In the genomic region with DNA sequence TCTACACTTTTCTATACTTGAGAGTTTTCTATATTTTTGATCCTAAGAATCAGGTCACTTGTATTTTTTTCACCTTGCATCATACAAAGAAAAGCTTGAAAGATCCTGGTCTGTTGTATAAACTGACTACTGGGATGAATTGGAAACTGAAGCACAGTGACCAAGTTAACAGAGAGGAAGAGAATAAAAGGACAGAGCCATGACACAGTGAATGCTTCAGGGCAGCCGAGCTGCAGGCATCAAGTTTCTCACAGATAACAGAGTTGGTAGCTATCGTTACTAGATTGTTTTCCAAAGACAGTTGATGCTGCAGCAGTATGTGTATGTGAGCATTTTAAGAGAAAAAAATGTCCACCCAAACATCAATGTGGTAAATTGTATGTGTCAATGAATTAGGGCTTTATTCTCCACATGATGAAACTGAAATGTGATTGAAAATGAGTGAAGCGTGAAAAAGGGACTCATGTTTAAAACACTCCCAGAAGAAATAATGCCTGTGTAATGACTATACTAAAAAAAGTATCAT, we compare ENCODE assay signal across 18 cellular contexts.
DNase-seq lines count a peak whose midpoint lies in the region; ATAC-seq and TF ChIP-seq lines count a peak whose summit lies in the region.
"Had no signal": no experiment of that assay in that cellular context is flagged by ENCODE, and none has a peak within 500 bp of the region (broad histone marks: within the 10 kb centered on the region; RNA-seq: fewer than 3 reads in every experiment).

No MANE protein-coding gene starts in this region.

- H3K4me2 ChIP-seq in PC-3 (ENCODE audit: low read length) (no peak overlapping the region), neuronal stem cell (ENCODE audit: insufficient read depth, low read length, poor library complexity, severe bottlenecking) (no peak overlapping the region)

- H3K18ac ChIP-seq in neuronal stem cell (ENCODE audit: low read length): no peak overlapping the region

- H2BK5ac ChIP-seq in neuronal stem cell (ENCODE audit: low read length): no peak overlapping the region

- no peaks in the 10 kb centered on the region for H3K79me1 ChIP-seq in neuronal stem cell (ENCODE audit: low read depth, low read length)

- H3K9me3 ChIP-seq in PC-3 (ENCODE audit: low read length): no peaks in the 10 kb centered on the region
- peaks cover 0 to 4% of the 10 kb centered on the region in 2 donors for H3K9me3 ChIP-seq in neuronal stem cell (replicated peaks in 1 of 2; ENCODE audit: control insufficient read depth in 2 of 2, insufficient read depth in 1 of 2, low read depth in 1 of 2, low read length in 2 of 2)

- H3K4ac ChIP-seq in neuronal stem cell (ENCODE audit: low read length): no peak overlapping the region

- CTCF ChIA-PET in PC-3 (lab: Charles Lee): no interaction called here

- H3K79me2 ChIP-seq in PC-3 (ENCODE audit: low read length): no peaks in the 10 kb centered on the region

- H3F3A ChIP-seq in PC-3 (ENCODE audit: low read length, unreplicated experiment): no peaks in the 10 kb centered on the region

- TF ChIP-seq CTCF in PC-3 (conservative IDR thresholded peaks at IDR 0.05; ENCODE audit: low read depth, low read length): no peak

- no peak overlapping the region for H2BK15ac ChIP-seq in neuronal stem cell (ENCODE audit: low read length)

- H3K9ac ChIP-seq in PC-3 (ENCODE audit: low read length): no peak overlapping the region
- H3K9ac ChIP-seq in neuronal stem cell (ENCODE audit: low read depth, low read length, poor library complexity): no peak overlapping the region

- H3K4me3 ChIP-seq in PC-3 (ENCODE audit: low read length) (no peak overlapping the region), neuronal stem cell (ENCODE audit: low read length in 2 of 2) (no peak overlapping the region)
- H3K4me3 ChIP-seq: GM12878, K562 had no signal

- no peaks in the 10 kb centered on the region for H4K20me1 ChIP-seq in PC-3 (ENCODE audit: low read length)

- intact Hi-C loops in Right ventricle myocardium inferior (cut with DNase I): no loop called here
- intact Hi-C loops in cardiac septum (cut with DNase I): no loop called here
- intact Hi-C loops in PC-3 (cut with micrococcal nuclease): no loop called here
- intact Hi-C loops in left cardiac atrium (cut with DNase I): no loop called here

- BruUV-seq in PC-3 (replicated peaks; lab: Mats Ljungman, UMichigan): no TSS peak

- no peaks in the 10 kb centered on the region for H3K4me1 ChIP-seq in PC-3 (ENCODE audit: insufficient read depth, low read length)
- H3K4me1 ChIP-seq in neuronal stem cell (ENCODE audit: control insufficient read depth in 2 of 2, insufficient read depth in 1 of 2, low read depth in 1 of 2, low read length in 2 of 2): peaks cover 0 to 9% of the 10 kb centered on the region in 2 donors

- H2AFZ ChIP-seq in PC-3 (ENCODE audit: low read length) (0 out of 2 replicates have a peak overlapping the region, but pooled peaks have one; percentile 31), neuronal stem cell (ENCODE audit: low read length) (peak overlapping the region; percentile 64)

- H3K23ac ChIP-seq in neuronal stem cell (ENCODE audit: low read depth, low read length, poor library complexity): no peak overlapping the region

- H3K27me3 ChIP-seq in PC-3 (ENCODE audit: low read length) (no peaks in the 10 kb centered on the region), neuronal stem cell (ENCODE audit: control insufficient read depth in 3 of 3, insufficient read depth in 3 of 3, low read depth in 1 of 3, low read length in 3 of 3) (no peaks in the 10 kb centered on the region)

- DNase-seq in Right ventricle myocardium inferior (ENCODE audit: missing footprints): no peak
- no peak for DNase-seq in cardiac septum (ENCODE audit: low spot score)
- no peak for DNase-seq in PC-3
- DNase-seq in left cardiac atrium: no peak
- no peak for DNase-seq in neuronal stem cell (ENCODE audit: low spot score)
- DNase-seq in T-helper 9 cell: no peak
- DNase-seq in Kasumi-1 (lab: John Stamatoyannopoulos, UW): no peak
- DNase-seq: DMS 273 treated with DMSO at 0.1 percent for 48 hours, GDM1, MV-4-11, NCI-H1417 treated with DMSO at 0.1 percent for 48 hours, NCI-H2081 treated with DMSO at 0.1 percent for 48 hours, NCI-H510A, SIG-M5 had no signal

- ATAC-seq in Right ventricle myocardium inferior: peak; percentile 59
- no peak for ATAC-seq in PC-3
- peak; percentile 61 to 68 for ATAC-seq in left cardiac atrium
- no peak for ATAC-seq in HG02678 (IDR thresholded peaks at IDR 0.05; ENCODE audit: unreplicated experiment)
- ATAC-seq: GM12878, K562 had no signal

- no peak overlapping the region for H4K8ac ChIP-seq in neuronal stem cell (ENCODE audit: low read depth, low read length)

- no peaks in the 10 kb centered on the region for H3K9me2 ChIP-seq in PC-3 (replicated peaks; ENCODE audit: low read length)

- H2AK5ac ChIP-seq in neuronal stem cell (ENCODE audit: low read depth, low read length): no peak overlapping the region

- H3K36me3 ChIP-seq in PC-3 (ENCODE audit: low read depth, low read length) (no peaks in the 10 kb centered on the region), neuronal stem cell (replicated peaks in 1 of 2; ENCODE audit: control insufficient read depth in 2 of 2, insufficient read depth in 2 of 2, low read length in 2 of 2) (no peaks in the 10 kb centered on the region)

- no peak overlapping the region for H2BK120ac ChIP-seq in neuronal stem cell (ENCODE audit: low read depth, low read length)

- H3K14ac ChIP-seq in neuronal stem cell (ENCODE audit: low read length): no peak overlapping the region

- no peak overlapping the region for H4K91ac ChIP-seq in neuronal stem cell (ENCODE audit: low read depth, low read length, poor library complexity)

- no peak overlapping the region for H2BK12ac ChIP-seq in neuronal stem cell (ENCODE audit: low read length)

- H3K27ac ChIP-seq in PC-3 (ENCODE audit: low read length) (no peak overlapping the region), neuronal stem cell (replicated peaks; ENCODE audit: low read length) (no peak overlapping the region)
- H3K27ac ChIP-seq: C4-2B had no signal

- POLR2A ChIA-PET in PC-3 (lab: Charles Lee; ENCODE audit: unreplicated experiment): no interaction called here

- no CpG with 5 or more reads among the region's 3 CpGs for WGBS in neuronal stem cell (ENCODE audit: extremely low coverage in 2 of 2, insufficient read length in 2 of 2, insufficient replicate concordance in 1 of 2), 2 donors

Comparison
In these comparisons a context has a peak if more than half of its experiments do, and no peak if none do; other contexts are left out.
1. ATAC-seq: peak in Right ventricle myocardium inferior (single experiment) and left cardiac atrium (2 of 2); none in PC-3 (single experiment) and HG02678 (single experiment).